1 cellular context compared by ENCODE assay signal in the genomic region with DNA sequence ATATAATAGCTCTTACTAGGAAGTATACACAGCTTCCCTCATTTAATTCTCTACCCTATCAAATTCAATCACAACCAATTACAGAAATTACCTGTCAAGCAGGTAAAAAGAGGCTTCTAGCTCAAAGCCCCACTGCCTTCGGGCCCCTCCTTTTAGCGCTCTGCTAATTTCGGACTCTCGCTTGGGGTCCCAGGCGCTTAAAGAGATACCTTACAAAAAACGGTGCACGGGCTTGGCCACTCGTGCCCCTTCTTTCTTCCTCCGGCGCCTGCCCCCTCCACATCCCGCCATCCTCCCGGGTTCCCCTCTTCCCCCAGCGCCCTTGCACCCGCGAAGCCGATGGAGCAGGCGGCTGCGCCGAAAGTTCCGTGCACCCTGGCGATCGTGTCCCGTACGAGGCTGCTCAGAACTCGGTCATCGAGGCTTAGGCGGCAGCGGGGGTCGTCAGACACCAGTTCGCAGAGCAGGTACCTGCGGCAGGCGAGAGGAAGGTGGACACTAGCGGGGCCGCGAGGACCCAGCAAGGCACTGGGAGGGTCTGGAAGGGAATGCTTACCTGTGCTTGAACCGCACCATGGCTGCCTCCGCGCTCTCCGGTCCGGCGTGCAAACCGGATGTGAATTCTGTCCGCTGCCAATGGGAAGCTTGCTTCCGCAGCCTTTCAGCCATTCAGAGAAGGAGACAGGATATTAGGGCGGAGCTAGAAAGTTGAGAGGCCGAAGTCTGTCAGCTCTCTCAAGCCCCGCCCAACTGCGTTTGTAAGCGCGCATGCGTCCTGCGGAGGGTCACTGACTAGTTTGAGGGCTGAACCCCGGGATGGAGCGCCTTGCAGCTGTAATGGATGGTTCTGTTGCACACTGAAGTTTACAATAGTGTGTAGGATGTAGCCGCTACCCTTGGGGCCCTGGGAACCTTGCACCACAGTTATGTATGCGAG.
TF ChIP-seq lines count a peak whose summit lies in the region.

A gene with protein sequence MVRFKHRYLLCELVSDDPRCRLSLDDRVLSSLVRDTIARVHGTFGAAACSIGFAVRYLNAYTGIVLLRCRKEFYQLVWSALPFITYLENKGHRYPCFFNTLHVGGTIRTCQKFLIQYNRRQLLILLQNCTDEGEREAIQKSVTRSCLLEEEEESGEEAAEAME (minus strand): TSS at position 616 of the 937 bp plus-strand sequence. CDS start 40 bp downstream, at position 576.

TF ChIP-seq in HepG2, 621 proteins besides CTCF, POLR2A, EP300 and RAD21 (continued from another document and continues in another):
- TF ChIP-seq, protein P1, sequence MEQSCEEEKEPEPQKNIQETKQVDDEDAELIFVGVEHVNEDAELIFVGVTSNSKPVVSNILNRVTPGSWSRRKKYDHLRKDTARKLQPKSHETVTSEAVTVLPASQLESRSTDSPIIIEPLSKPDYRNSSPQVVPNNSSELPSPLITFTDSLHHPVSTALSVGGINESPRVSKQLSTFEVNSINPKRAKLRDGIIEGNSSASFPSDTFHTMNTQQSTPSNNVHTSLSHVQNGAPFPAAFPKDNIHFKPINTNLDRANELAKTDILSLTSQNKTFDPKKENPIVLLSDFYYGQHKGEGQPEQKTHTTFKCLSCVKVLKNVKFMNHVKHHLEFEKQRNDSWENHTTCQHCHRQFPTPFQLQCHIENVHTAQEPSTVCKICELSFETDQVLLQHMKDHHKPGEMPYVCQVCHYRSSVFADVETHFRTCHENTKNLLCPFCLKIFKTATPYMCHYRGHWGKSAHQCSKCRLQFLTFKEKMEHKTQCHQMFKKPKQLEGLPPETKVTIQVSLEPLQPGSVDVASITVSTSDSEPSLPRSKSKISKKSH (CRISPR knock-in tag; IDR thresholded peaks at IDR 0.05; ENCODE audit: borderline replicate concordance), result peak; percentile 27; the same call in 1 of the 2 replicates
- TF ChIP-seq, protein P2, sequence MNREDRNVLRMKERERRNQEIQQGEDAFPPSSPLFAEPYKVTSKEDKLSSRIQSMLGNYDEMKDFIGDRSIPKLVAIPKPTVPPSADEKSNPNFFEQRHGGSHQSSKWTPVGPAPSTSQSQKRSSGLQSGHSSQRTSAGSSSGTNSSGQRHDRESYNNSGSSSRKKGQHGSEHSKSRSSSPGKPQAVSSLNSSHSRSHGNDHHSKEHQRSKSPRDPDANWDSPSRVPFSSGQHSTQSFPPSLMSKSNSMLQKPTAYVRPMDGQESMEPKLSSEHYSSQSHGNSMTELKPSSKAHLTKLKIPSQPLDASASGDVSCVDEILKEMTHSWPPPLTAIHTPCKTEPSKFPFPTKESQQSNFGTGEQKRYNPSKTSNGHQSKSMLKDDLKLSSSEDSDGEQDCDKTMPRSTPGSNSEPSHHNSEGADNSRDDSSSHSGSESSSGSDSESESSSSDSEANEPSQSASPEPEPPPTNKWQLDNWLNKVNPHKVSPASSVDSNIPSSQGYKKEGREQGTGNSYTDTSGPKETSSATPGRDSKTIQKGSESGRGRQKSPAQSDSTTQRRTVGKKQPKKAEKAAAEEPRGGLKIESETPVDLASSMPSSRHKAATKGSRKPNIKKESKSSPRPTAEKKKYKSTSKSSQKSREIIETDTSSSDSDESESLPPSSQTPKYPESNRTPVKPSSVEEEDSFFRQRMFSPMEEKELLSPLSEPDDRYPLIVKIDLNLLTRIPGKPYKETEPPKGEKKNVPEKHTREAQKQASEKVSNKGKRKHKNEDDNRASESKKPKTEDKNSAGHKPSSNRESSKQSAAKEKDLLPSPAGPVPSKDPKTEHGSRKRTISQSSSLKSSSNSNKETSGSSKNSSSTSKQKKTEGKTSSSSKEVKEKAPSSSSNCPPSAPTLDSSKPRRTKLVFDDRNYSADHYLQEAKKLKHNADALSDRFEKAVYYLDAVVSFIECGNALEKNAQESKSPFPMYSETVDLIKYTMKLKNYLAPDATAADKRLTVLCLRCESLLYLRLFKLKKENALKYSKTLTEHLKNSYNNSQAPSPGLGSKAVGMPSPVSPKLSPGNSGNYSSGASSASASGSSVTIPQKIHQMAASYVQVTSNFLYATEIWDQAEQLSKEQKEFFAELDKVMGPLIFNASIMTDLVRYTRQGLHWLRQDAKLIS (CRISPR knock-in tag; IDR thresholded peaks at IDR 0.05), result no peak
- no peak; the same call in 1 of the 2 replicates for TF ChIP-seq FOSL2 (CRISPR knock-in tag; IDR thresholded peaks at IDR 0.05)
- TF ChIP-seq, protein P3, sequence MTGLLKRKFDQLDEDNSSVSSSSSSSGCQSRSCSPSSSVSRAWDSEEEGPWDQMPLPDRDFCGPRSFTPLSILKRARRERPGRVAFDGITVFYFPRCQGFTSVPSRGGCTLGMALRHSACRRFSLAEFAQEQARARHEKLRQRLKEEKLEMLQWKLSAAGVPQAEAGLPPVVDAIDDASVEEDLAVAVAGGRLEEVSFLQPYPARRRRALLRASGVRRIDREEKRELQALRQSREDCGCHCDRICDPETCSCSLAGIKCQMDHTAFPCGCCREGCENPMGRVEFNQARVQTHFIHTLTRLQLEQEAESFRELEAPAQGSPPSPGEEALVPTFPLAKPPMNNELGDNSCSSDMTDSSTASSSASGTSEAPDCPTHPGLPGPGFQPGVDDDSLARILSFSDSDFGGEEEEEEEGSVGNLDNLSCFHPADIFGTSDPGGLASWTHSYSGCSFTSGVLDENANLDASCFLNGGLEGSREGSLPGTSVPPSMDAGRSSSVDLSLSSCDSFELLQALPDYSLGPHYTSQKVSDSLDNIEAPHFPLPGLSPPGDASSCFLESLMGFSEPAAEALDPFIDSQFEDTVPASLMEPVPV (CRISPR knock-in tag; IDR thresholded peaks at IDR 0.05), result 0 out of 2 replicates have a peak, but pooled peaks have one; percentile 41
- TF ChIP-seq, protein P4, sequence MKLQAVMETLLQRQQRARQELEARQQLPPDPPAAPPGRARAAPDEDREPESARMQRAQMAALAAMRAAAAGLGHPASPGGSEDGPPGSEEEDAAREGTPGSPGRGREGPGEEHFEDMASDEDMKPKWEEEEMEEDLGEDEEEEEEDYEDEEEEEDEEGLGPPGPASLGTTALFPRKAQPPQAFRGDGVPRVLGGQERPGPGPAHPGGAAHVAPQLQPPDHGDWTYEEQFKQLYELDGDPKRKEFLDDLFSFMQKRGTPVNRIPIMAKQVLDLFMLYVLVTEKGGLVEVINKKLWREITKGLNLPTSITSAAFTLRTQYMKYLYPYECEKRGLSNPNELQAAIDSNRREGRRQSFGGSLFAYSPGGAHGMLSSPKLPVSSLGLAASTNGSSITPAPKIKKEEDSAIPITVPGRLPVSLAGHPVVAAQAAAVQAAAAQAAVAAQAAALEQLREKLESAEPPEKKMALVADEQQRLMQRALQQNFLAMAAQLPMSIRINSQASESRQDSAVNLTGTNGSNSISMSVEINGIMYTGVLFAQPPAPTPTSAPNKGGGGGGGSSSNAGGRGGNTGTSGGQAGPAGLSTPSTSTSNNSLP (IDR thresholded peaks at IDR 0.05; ENCODE audit: low read depth, low read length), result no peak
- TF ChIP-seq, protein P5, sequence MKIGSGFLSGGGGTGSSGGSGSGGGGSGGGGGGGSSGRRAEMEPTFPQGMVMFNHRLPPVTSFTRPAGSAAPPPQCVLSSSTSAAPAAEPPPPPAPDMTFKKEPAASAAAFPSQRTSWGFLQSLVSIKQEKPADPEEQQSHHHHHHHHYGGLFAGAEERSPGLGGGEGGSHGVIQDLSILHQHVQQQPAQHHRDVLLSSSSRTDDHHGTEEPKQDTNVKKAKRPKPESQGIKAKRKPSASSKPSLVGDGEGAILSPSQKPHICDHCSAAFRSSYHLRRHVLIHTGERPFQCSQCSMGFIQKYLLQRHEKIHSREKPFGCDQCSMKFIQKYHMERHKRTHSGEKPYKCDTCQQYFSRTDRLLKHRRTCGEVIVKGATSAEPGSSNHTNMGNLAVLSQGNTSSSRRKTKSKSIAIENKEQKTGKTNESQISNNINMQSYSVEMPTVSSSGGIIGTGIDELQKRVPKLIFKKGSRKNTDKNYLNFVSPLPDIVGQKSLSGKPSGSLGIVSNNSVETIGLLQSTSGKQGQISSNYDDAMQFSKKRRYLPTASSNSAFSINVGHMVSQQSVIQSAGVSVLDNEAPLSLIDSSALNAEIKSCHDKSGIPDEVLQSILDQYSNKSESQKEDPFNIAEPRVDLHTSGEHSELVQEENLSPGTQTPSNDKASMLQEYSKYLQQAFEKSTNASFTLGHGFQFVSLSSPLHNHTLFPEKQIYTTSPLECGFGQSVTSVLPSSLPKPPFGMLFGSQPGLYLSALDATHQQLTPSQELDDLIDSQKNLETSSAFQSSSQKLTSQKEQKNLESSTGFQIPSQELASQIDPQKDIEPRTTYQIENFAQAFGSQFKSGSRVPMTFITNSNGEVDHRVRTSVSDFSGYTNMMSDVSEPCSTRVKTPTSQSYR (CRISPR knock-in tag; IDR thresholded peaks at IDR 0.05; ENCODE audit: borderline replicate concordance), result peak; percentile 18; the same call in 1 of the 2 replicates
- TF ChIP-seq, protein P6, sequence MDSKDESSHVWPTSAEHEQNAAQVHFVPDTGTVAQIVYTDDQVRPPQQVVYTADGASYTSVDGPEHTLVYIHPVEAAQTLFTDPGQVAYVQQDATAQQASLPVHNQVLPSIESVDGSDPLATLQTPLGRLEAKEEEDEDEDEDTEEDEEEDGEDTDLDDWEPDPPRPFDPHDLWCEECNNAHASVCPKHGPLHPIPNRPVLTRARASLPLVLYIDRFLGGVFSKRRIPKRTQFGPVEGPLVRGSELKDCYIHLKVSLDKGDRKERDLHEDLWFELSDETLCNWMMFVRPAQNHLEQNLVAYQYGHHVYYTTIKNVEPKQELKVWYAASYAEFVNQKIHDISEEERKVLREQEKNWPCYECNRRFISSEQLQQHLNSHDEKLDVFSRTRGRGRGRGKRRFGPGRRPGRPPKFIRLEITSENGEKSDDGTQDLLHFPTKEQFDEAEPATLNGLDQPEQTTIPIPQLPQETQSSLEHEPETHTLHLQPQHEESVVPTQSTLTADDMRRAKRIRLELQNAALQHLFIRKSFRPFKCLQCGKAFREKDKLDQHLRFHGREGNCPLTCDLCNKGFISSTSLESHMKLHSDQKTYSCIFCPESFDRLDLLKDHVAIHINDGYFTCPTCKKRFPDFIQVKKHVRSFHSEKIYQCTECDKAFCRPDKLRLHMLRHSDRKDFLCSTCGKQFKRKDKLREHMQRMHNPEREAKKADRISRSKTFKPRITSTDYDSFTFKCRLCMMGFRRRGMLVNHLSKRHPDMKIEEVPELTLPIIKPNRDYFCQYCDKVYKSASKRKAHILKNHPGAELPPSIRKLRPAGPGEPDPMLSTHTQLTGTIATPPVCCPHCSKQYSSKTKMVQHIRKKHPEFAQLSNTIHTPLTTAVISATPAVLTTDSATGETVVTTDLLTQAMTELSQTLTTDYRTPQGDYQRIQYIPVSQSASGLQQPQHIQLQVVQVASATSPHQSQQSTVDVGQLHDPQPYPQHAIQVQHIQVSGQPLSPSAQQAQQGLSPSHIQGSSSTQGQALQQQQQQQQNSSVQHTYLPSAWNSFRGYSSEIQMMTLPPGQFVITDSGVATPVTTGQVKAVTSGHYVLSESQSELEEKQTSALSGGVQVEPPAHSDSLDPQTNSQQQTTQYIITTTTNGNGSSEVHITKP (CRISPR knock-in tag; IDR thresholded peaks at IDR 0.05; ENCODE audit: low read depth), result no peak
- TF ChIP-seq ZNF180 (CRISPR knock-in tag; IDR thresholded peaks at IDR 0.05; ENCODE audit: borderline replicate concordance, low read depth), result no peak
- peak; percentile 79 for TF ChIP-seq GABPA (IDR thresholded peaks at IDR 0.05; ENCODE audit: low read depth, low read length)
- peak; percentile 95 for TF ChIP-seq GABPA (CRISPR knock-in tag; IDR thresholded peaks at IDR 0.05; ENCODE audit: low read depth)
- TF ChIP-seq, protein P7, sequence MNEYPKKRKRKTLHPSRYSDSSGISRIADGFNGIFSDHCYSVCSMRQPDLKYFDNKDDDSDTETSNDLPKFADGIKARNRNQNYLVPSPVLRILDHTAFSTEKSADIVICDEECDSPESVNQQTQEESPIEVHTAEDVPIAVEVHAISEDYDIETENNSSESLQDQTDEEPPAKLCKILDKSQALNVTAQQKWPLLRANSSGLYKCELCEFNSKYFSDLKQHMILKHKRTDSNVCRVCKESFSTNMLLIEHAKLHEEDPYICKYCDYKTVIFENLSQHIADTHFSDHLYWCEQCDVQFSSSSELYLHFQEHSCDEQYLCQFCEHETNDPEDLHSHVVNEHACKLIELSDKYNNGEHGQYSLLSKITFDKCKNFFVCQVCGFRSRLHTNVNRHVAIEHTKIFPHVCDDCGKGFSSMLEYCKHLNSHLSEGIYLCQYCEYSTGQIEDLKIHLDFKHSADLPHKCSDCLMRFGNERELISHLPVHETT (CRISPR knock-in tag; conservative IDR thresholded peaks at IDR 0.05), result 0 out of 2 replicates have a peak, but pooled peaks have one; percentile 34
- TF ChIP-seq ZNF468 (CRISPR knock-in tag; IDR thresholded peaks at IDR 0.05), result 0 out of 2 replicates have a peak, but pooled peaks have one; percentile 72
- TF ChIP-seq, protein P8, sequence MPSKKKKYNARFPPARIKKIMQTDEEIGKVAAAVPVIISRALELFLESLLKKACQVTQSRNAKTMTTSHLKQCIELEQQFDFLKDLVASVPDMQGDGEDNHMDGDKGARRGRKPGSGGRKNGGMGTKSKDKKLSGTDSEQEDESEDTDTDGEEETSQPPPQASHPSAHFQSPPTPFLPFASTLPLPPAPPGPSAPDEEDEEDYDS (CRISPR knock-in tag; IDR thresholded peaks at IDR 0.05), result peak; percentile 79
- TF ChIP-seq MBD4 (IDR thresholded peaks at IDR 0.05; ENCODE audit: borderline replicate concordance, low read length), result no peak
- TF ChIP-seq, protein P9, sequence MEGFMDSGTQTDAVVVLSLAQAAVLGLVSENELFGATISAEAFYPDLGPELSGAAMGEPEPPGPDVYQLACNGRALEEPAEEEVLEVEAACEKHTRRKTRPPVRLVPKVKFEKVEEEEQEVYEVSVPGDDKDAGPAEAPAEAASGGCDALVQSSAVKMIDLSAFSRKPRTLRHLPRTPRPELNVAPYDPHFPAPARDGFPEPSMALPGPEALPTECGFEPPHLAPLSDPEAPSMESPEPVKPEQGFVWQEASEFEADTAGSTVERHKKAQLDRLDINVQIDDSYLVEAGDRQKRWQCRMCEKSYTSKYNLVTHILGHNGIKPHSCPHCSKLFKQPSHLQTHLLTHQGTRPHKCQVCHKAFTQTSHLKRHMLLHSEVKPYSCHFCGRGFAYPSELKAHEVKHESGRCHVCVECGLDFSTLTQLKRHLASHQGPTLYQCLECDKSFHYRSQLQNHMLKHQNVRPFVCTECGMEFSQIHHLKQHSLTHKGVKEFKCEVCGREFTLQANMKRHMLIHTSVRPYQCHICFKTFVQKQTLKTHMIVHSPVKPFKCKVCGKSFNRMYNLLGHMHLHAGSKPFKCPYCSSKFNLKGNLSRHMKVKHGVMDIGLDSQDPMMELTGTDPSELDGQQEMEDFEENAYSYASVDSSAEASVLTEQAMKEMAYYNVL (CRISPR knock-in tag; IDR thresholded peaks at IDR 0.05; ENCODE audit: borderline replicate concordance), result no peak
- TF ChIP-seq ZNF766 (CRISPR knock-in tag; IDR thresholded peaks at IDR 0.05; ENCODE audit: borderline replicate concordance), result no peak
- peak; percentile 70; the same call in 1 of the 2 replicates for TF ChIP-seq ZNF160 (CRISPR knock-in tag; IDR thresholded peaks at IDR 0.05)
- TF ChIP-seq ZNF263 (CRISPR knock-in tag; IDR thresholded peaks at IDR 0.05), result 0 out of 2 replicates have a peak, but pooled peaks have one; percentile 37
- no peak for TF ChIP-seq ZNF274 (CRISPR knock-in tag; IDR thresholded peaks at IDR 0.05)
- TF ChIP-seq TAF1 (CRISPR knock-in tag; IDR thresholded peaks at IDR 0.05), result peak; percentile 88
- peak; percentile 87 for TF ChIP-seq PHF20 (CRISPR knock-in tag; IDR thresholded peaks at IDR 0.05)
- peak; percentile 42; the same call in 1 of the 2 replicates for TF ChIP-seq MED1 (CRISPR knock-in tag; IDR thresholded peaks at IDR 0.05)
- TF ChIP-seq TBX2 (CRISPR knock-in tag; IDR thresholded peaks at IDR 0.05; ENCODE audit: borderline replicate concordance), result peak; percentile 72; the same call in 1 of the 2 replicates
